9 cellular contexts compared by ENCODE assay signal in genomic region chr3:55484741-55485207, GRCh38. TPM values are rescaled to one million over a fixed set of nuclear protein-coding genes. Genes with fewer than 3 reads are reported as not detected.
DNase-seq lines count a peak whose midpoint lies in the region; TF ChIP-seq lines count a peak whose summit lies in the region.
"Had no signal": no experiment of that assay in that cellular context is flagged by ENCODE, and none has a peak within 500 bp of the region (broad histone marks: within the 10 kb centered on the region; RNA-seq: fewer than 3 reads in every experiment).

No MANE protein-coding gene starts in this region.

- peak overlapping the region; percentile 44 for H3K18ac ChIP-seq in trophoblast cell (ENCODE audit: low read length)

- H2BK120ac ChIP-seq in trophoblast cell (ENCODE audit: insufficient read depth, low read length, poor library complexity) = peak overlapping the region; percentile 37

- H3K4me1 Mint-ChIP-seq in glutamatergic neuron (ENCODE audit: low read depth, unreplicated experiment) = peaks cover 29% of the 10 kb centered on the region

- no peaks in the 10 kb centered on the region for H3K27me3 ChIP-seq in SJSA1 (replicated peaks)
- peaks cover 8% of the 10 kb centered on the region for H3K27me3 ChIP-seq in trophoblast cell (ENCODE audit: insufficient read depth, low read length)

- no peak for TF ChIP-seq CTCF in glutamatergic neuron (IDR thresholded peaks at IDR 0.05; ENCODE audit: partially characterized antibody, unreplicated experiment)

- no peaks in the 10 kb centered on the region for H3K36me3 ChIP-seq in ES-I3 (ENCODE audit: insufficient read depth, low read length)
- peaks cover 20% of the 10 kb centered on the region for H3K36me3 ChIP-seq in SJSA1
- H3K36me3 ChIP-seq in trophoblast cell (ENCODE audit: control insufficient read depth in 1 of 2, insufficient read depth in 2 of 2, low read length in 2 of 2) = peaks cover 0 to 2% of the 10 kb centered on the region in 2 experiments

- H4K8ac ChIP-seq in trophoblast cell (ENCODE audit: low read depth, low read length) = peak overlapping the region; percentile 30

- peak overlapping the region; percentile 71 for H4K91ac ChIP-seq in trophoblast cell (ENCODE audit: low read depth, low read length)

- no peak overlapping the region for H2AFZ ChIP-seq in trophoblast cell (ENCODE audit: insufficient read depth, low read length, poor library complexity)

- H3K4me3 ChIP-seq in SJSA1 = peak overlapping the region; percentile 66
- peak overlapping the region; percentile 66 for H3K4me3 ChIP-seq in trophoblast cell (ENCODE audit: low read depth, low read length)

- peak overlapping the region; percentile 34 for H2AK5ac ChIP-seq in trophoblast cell (ENCODE audit: low read length)

- peak overlapping the region; percentile 13 for H3K4ac ChIP-seq in trophoblast cell (ENCODE audit: low read depth, low read length)

- H3K9me3 Mint-ChIP-seq in glutamatergic neuron (ENCODE audit: unreplicated experiment) = peaks cover 9% of the 10 kb centered on the region

- H3K9ac ChIP-seq in ES-I3 (ENCODE audit: low read depth, low read length) (peak overlapping the region; percentile 52; the same call in 1 of the 2 replicates), trophoblast cell (ENCODE audit: low read length) (peak overlapping the region; percentile 70)

- no peaks in the 10 kb centered on the region; the same call in 1 of the 2 replicates for H3K9me3 ChIP-seq in ES-I3 (ENCODE audit: control insufficient read depth, insufficient read depth, low read length)
- no peaks in the 10 kb centered on the region for H3K9me3 ChIP-seq in SJSA1 (replicated peaks)
- H3K9me3 ChIP-seq in trophoblast cell (ENCODE audit: insufficient read depth, low read depth, low read length) = peaks cover 1% of the 10 kb centered on the region

- WGBS in trophoblast cell (ENCODE audit: extremely low coverage, insufficient coverage, insufficient read length) = no CpG with 5 or more reads among the region's 17 CpGs

- no peak overlapping the region for H3K27ac Mint-ChIP-seq in glutamatergic neuron (ENCODE audit: unreplicated experiment)

- peaks cover 49% of the 10 kb centered on the region for H3K79me1 ChIP-seq in trophoblast cell (ENCODE audit: low read length)

- H3K27me3 Mint-ChIP-seq in glutamatergic neuron (ENCODE audit: unreplicated experiment) = peaks cover 38% of the 10 kb centered on the region

- H4K12ac ChIP-seq in trophoblast cell (ENCODE audit: low read depth, low read length) = peak overlapping the region; percentile 11

- DNase-seq in SJSA1 (ENCODE audit: low read depth in 1 of 2, low spot score in 2 of 2) (no peak), glutamatergic neuron (no peak), trophoblast cell (no peak), NCI-H510A treated with DMSO at 0.1 percent for 48 hours (lab: John Stamatoyannopoulos, UW) (no peak), NCI-H524 treated with DMSO at 0.1 percent for 48 hours (lab: John Stamatoyannopoulos, UW) (no peak), HPDE6-E6E7 (ENCODE audit: extremely low spot score) (no peak)
- no peak for DNase-seq in stimulated activated CD4-positive, alpha-beta T cell treated with anti-CD3 and anti-CD28 coated beads, Interleukin-2, amount 100 ng/mL, for 48 hours
- DNase-seq: activated CD8-positive, alpha-beta memory T cell treated with anti-CD3 and anti-CD28 coated beads for 24 hours had no signal

- H3K23ac ChIP-seq in trophoblast cell (ENCODE audit: low read length) = no peak overlapping the region

- peak overlapping the region; percentile 59 for H3K4me2 ChIP-seq in trophoblast cell (ENCODE audit: low read length)

- H3K4me1 ChIP-seq in ES-I3 (ENCODE audit: insufficient read depth, low read length) (no peaks in the 10 kb centered on the region; the same call in 1 of the 2 replicates), SJSA1 (replicated peaks) (peaks cover 13% of the 10 kb centered on the region), trophoblast cell (ENCODE audit: control insufficient read depth in 1 of 2, insufficient read depth in 2 of 2, low read length in 2 of 2) (peaks cover 34 to 46% of the 10 kb centered on the region in 2 experiments)

- peak overlapping the region; percentile 50 for H3K27ac ChIP-seq in SJSA1
- H3K27ac ChIP-seq in trophoblast cell (ENCODE audit: low read depth, low read length) = peak overlapping the region; percentile 69

- H3K36me3 Mint-ChIP-seq in glutamatergic neuron (ENCODE audit: unreplicated experiment) = no peaks in the 10 kb centered on the region

- H3K14ac ChIP-seq in trophoblast cell (ENCODE audit: low read length) = peak overlapping the region; percentile 36

- peak overlapping the region; percentile 23 for H2BK5ac ChIP-seq in trophoblast cell (ENCODE audit: low read depth, low read length, poor library complexity)

- peaks cover 29% of the 10 kb centered on the region for H3K79me2 ChIP-seq in trophoblast cell (ENCODE audit: control insufficient read depth, insufficient read depth, low read length, poor library complexity)

- H3K4me3 Mint-ChIP-seq in glutamatergic neuron (ENCODE audit: unreplicated experiment) = peak overlapping the region; percentile 54

- no peak overlapping the region for H2BK12ac ChIP-seq in trophoblast cell (ENCODE audit: low read length)

RNA-seq across cellular contexts. Expression of gene WNT5A, which starts 2.3 kb away (rescaled TPM):
- 18.6 and 18.8 TPM in 2 replicates for total RNA-seq in SJSA1 (2014; rRNA removed; shearing (Covaris generic))
- 0.76 TPM for total RNA-seq in glutamatergic neuron (ENCODE audit: unreplicated experiment)
- 23.1 and 23.3 TPM in 2 replicates for polyA plus RNA-seq in trophoblast cell (2013)

Comparison
In these comparisons a context has a peak if more than half of its experiments do, and no peak if none do; other contexts are left out.
1. RNA of gene WNT5A, which starts 2.3 kb away (total RNA-seq): 18.6 to 18.8 TPM in SJSA1; 0.76 TPM in glutamatergic neuron (single experiment); every median in the first group is over 10 times any median in the second.